ENCODE assay signal across 1 cellular context in the genomic region with DNA sequence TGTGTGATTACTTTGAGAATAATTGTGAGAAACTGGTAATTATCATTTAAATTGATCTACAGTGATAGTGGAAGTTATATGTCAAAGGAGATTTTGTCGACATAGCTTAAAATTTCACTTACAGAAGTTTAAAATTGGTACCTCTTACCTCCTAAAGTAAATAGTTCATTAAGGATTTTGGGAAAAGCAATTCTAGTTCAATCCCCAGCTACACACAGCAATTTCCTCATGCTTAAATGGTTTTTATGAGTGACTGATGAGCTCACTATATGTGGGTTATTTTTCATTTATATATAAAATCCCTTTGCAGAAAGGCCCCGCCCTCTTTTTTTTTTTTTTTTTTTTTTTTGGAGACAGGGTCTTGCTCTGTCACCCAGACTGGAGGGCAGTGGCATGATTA.
A peak's percentile ranks its signal among the peaks of the same experiment; 100 is the strongest.
TF ChIP-seq lines count a peak whose summit lies in the region.

No MANE protein-coding gene starts in this region.

TF ChIP-seq in K562, 482 proteins besides CTCF, POLR2A, EP300 and RAD21:
- no peak for TF ChIP-seq SIN3B (IDR thresholded peaks at IDR 0.05; ENCODE audit: low read depth)
- TF ChIP-seq MAFG (tag; conservative IDR thresholded peaks at IDR 0.05): 0 out of 2 replicates have a peak, but pooled peaks have one; percentile 37
- no peak for TF ChIP-seq ZNF23 (CRISPR knock-in tag; IDR thresholded peaks at IDR 0.05)
- peak; percentile 70 for TF ChIP-seq ZNF316 (IDR thresholded peaks at IDR 0.05)
- TF ChIP-seq, protein P1, sequence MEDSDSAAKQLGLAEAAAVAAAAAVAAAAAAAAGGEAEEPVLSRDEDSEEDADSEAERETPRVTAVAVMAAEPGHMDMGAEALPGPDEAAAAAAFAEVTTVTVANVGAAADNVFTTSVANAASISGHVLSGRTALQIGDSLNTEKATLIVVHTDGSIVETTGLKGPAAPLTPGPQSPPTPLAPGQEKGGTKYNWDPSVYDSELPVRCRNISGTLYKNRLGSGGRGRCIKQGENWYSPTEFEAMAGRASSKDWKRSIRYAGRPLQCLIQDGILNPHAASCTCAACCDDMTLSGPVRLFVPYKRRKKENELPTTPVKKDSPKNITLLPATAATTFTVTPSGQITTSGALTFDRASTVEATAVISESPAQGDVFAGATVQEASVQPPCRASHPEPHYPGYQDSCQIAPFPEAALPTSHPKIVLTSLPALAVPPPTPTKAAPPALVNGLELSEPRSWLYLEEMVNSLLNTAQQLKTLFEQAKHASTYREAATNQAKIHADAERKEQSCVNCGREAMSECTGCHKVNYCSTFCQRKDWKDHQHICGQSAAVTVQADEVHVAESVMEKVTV (CRISPR knock-in tag; IDR thresholded peaks at IDR 0.05): no peak
- TF ChIP-seq ZNF384 (IDR thresholded peaks at IDR 0.05; ENCODE audit: low read depth, low read length): peak; percentile 73; the same call in 1 of the 2 replicates
- TF ChIP-seq ZNF121 (CRISPR knock-in tag; conservative IDR thresholded peaks at IDR 0.05): no peak
- TF ChIP-seq C11orf30 (IDR thresholded peaks at IDR 0.05; ENCODE audit: low read depth): peak; percentile 70
